ENCODE assay signal across 13 cellular contexts in genomic region chr16:14002416-14002815, GRCh38.
DNase-seq lines count a peak whose midpoint lies in the region; ATAC-seq and TF ChIP-seq lines count a peak whose summit lies in the region.
"Had no signal": no experiment of that assay in that cellular context is flagged by ENCODE, and none has a peak within 500 bp of the region (broad histone marks: within the 10 kb centered on the region; RNA-seq: fewer than 3 reads in every experiment).

No MANE protein-coding gene starts in this region.

- H3K36me3 Mint-ChIP-seq in Calu3 (ENCODE audit: insufficient read depth, unreplicated experiment) (no peaks in the 10 kb centered on the region), nephron (ENCODE audit: low read depth) (no peaks in the 10 kb centered on the region)
- no peaks in the 10 kb centered on the region for H3K36me3 Mint-ChIP-seq in activated naive CD4-positive, alpha-beta T cell treated with anti-CD3 and anti-CD28 coated beads for 36 hours (ENCODE audit: low read depth)
- H3K36me3 Mint-ChIP-seq: stimulated activated effector memory CD8-positive, alpha-beta T cell treated with anti-CD3 and anti-CD28 coated beads, Interleukin-12 subunit alpha, Interleukin-12 subunit beta, amount 100 ng/mL, for 72 hours had no signal

- CTCF ChIA-PET in Calu3 (lab: Charles Lee): no interaction called here
- CTCF ChIA-PET in activated naive CD4-positive, alpha-beta T cell treated with anti-CD3 and anti-CD28 coated beads for 36 hours (lab: Charles Lee): no interaction called here

- no peak for DNase-seq in Calu3
- peak; percentile 58 for DNase-seq in NCI-H2227 treated with DMSO at 0.1 percent for 48 hours (lab: John Stamatoyannopoulos, UW)
- no peak for DNase-seq in caudate nucleus (lab: John Stamatoyannopoulos, UW)
- DNase-seq in AG08396 (ENCODE audit: low spot score): no peak
- no peak for DNase-seq in AG08395 (ENCODE audit: low spot score)
- DNase-seq in activated naive CD4-positive, alpha-beta T cell treated with anti-CD3 and anti-CD28 coated beads for 36 hours: no peak
- DNase-seq: activated CD4-positive, CD25-positive, alpha-beta regulatory T cell; activated T-cell treated with anti-CD3 and anti-CD28 coated beads, Interleukin-2, amount 50 U/mL, for 1 hour; GF-D8; NCI-H748 treated with DMSO at 0.1 percent for 48 hours had no signal

- H3K4me3 Mint-ChIP-seq in Calu3 (ENCODE audit: low read depth, unreplicated experiment) (peak overlapping the region; percentile 53), nephron (peak overlapping the region; percentile 67 to 78 (median 73))
- H3K4me3 Mint-ChIP-seq in activated naive CD4-positive, alpha-beta T cell treated with anti-CD3 and anti-CD28 coated beads for 36 hours: no peak overlapping the region
- H3K4me3 Mint-ChIP-seq: stimulated activated effector memory CD8-positive, alpha-beta T cell treated with anti-CD3 and anti-CD28 coated beads, Interleukin-12 subunit alpha, Interleukin-12 subunit beta, amount 100 ng/mL, for 72 hours had no signal

- peak overlapping the region; percentile 81 for H3K27ac ChIP-seq in caudate nucleus (ENCODE audit: low read depth, low read length)

- intact Hi-C loops in Calu3 (cut with micrococcal nuclease; ENCODE audit: unreplicated experiment): no loop called here
- intact Hi-C loops in activated naive CD4-positive, alpha-beta T cell treated with anti-CD3 and anti-CD28 coated beads for 36 hours (cut with micrococcal nuclease): no loop called here

- no peak for ATAC-seq in HG02588 (IDR thresholded peaks at IDR 0.05; ENCODE audit: unreplicated experiment)
- ATAC-seq: stimulated activated effector memory CD8-positive, alpha-beta T cell treated with anti-CD3 and anti-CD28 coated beads, Interleukin-12 subunit alpha, Interleukin-12 subunit beta, amount 100 ng/mL, for 72 hours had no signal

- H3K9me3 Mint-ChIP-seq in Calu3 (ENCODE audit: low read depth, unreplicated experiment) (no peaks in the 10 kb centered on the region), nephron (no peaks in the 10 kb centered on the region)
- no peaks in the 10 kb centered on the region for H3K9me3 Mint-ChIP-seq in activated naive CD4-positive, alpha-beta T cell treated with anti-CD3 and anti-CD28 coated beads for 36 hours
- H3K9me3 Mint-ChIP-seq: stimulated activated effector memory CD8-positive, alpha-beta T cell treated with anti-CD3 and anti-CD28 coated beads, Interleukin-12 subunit alpha, Interleukin-12 subunit beta, amount 100 ng/mL, for 72 hours had no signal

- no TSS peak for BruUV-seq in Calu3 (replicated peaks; lab: Mats Ljungman, UMichigan)

- H3K27ac Mint-ChIP-seq in Calu3 (ENCODE audit: unreplicated experiment) (no peak overlapping the region), nephron (peak overlapping the region; percentile 68 to 99 (median 91))
- H3K27ac Mint-ChIP-seq in activated naive CD4-positive, alpha-beta T cell treated with anti-CD3 and anti-CD28 coated beads for 36 hours: no peak overlapping the region
- H3K27ac Mint-ChIP-seq: stimulated activated effector memory CD8-positive, alpha-beta T cell treated with anti-CD3 and anti-CD28 coated beads, Interleukin-12 subunit alpha, Interleukin-12 subunit beta, amount 100 ng/mL, for 72 hours had no signal

- peaks cover 28% of the 10 kb centered on the region for H3K4me1 Mint-ChIP-seq in Calu3 (ENCODE audit: low read depth, unreplicated experiment)
- peaks cover 53% of the 10 kb centered on the region for H3K4me1 Mint-ChIP-seq in nephron
- H3K4me1 Mint-ChIP-seq in activated naive CD4-positive, alpha-beta T cell treated with anti-CD3 and anti-CD28 coated beads for 36 hours (ENCODE audit: low read depth): peaks cover 12% of the 10 kb centered on the region

- no peak for TF ChIP-seq CTCF in Calu3 (IDR thresholded peaks at IDR 0.05; ENCODE audit: unreplicated experiment)
- TF ChIP-seq CTCF in nephron (IDR thresholded peaks at IDR 0.05; ENCODE audit: unreplicated experiment in 3 of 3): no peak

- H3K27me3 Mint-ChIP-seq in Calu3 (ENCODE audit: unreplicated experiment): no peaks in the 10 kb centered on the region
- peaks cover 4% of the 10 kb centered on the region for H3K27me3 Mint-ChIP-seq in nephron (ENCODE audit: low read depth)
- H3K27me3 Mint-ChIP-seq in activated naive CD4-positive, alpha-beta T cell treated with anti-CD3 and anti-CD28 coated beads for 36 hours (ENCODE audit: low read depth): peaks cover 19% of the 10 kb centered on the region

Comparison
In these comparisons a context has a peak if more than half of its experiments do, and no peak if none do; other contexts are left out.
1. H3K27ac Mint-ChIP-seq: peak in nephron (3 of 3); none in Calu3 (single experiment) and activated naive CD4-positive, alpha-beta T cell treated with anti-CD3 and anti-CD28 coated beads for 36 hours (single experiment).